10 cellular contexts compared by ENCODE assay signal in genomic region chr3:151871639-151872468, GRCh38. TPM values are rescaled to one million over a fixed set of nuclear protein-coding genes. Genes with fewer than 3 reads are reported as not detected.
A peak's percentile ranks its signal among the peaks of the same experiment; 100 is the strongest.
DNase-seq lines count a peak whose midpoint lies in the region; ATAC-seq and TF ChIP-seq lines count a peak whose summit lies in the region.
"Had no signal": no experiment of that assay in that cellular context is flagged by ENCODE, and none has a peak within 500 bp of the region (broad histone marks: within the 10 kb centered on the region; RNA-seq: fewer than 3 reads in every experiment).

No MANE protein-coding gene starts in this region.

- CTCF ChIA-PET in WTC11 (lab: Charles Lee): no interaction called here

- peak overlapping the region; percentile 83 for H3K27ac Mint-ChIP-seq in WTC11

- H3K4me3 ChIP-seq in mesodermal cell (ENCODE audit: extremely low read depth, insufficient read depth, low read length, poor library complexity, severe bottlenecking): no peak overlapping the region

- no peaks in the 10 kb centered on the region for H3K9me3 Mint-ChIP-seq in WTC11

- H3K9me3 ChIP-seq in mesodermal cell (ENCODE audit: control insufficient read depth, low read length): no peaks in the 10 kb centered on the region

- peaks cover 11% of the 10 kb centered on the region for H3K4me1 Mint-ChIP-seq in WTC11

- no peaks in the 10 kb centered on the region for H3K36me3 ChIP-seq in mesodermal cell (ENCODE audit: control insufficient read depth, insufficient read depth, low read length)

- H3K4me3 Mint-ChIP-seq in WTC11: no peak overlapping the region

- peak; percentile 89 for DNase-seq in A172 (ENCODE audit: low spot score)
- DNase-seq in WTC11 (ENCODE audit: low spot score): no peak
- DNase-seq in SHP77 (lab: John Stamatoyannopoulos, UW): no peak
- no peak for DNase-seq in stimulated activated CD4-positive, alpha-beta T cell treated with anti-CD3 and anti-CD28 coated beads, Interleukin-2, amount 100 ng/mL, for 24 hours
- DNase-seq in SK-N-DZ (ENCODE audit: low spot score): no peak

- H3K4me1 ChIP-seq in mesodermal cell (ENCODE audit: control insufficient read depth, insufficient read depth, low read length, poor library complexity, severe bottlenecking): peaks cover 7% of the 10 kb centered on the region

- peak overlapping the region; percentile 65 for H3K27ac ChIP-seq in mesodermal cell (ENCODE audit: low read depth, low read length, severe bottlenecking)
- H3K27ac ChIP-seq: C4-2B had no signal

- POLR2A ChIA-PET in WTC11 (lab: Charles Lee): no interaction called here

- TF ChIP-seq CTCF in WTC11 (IDR thresholded peaks at IDR 0.05): no peak

- no peaks in the 10 kb centered on the region for H3K27me3 Mint-ChIP-seq in WTC11 (ENCODE audit: low read depth)

- no peaks in the 10 kb centered on the region for H3K36me3 Mint-ChIP-seq in WTC11

- 90% methylated on average over 3 to 4 of the region's 8 CpGs for WGBS in mesodermal cell (ENCODE audit: insufficient coverage in 2 of 2), 2 experiments

- ATAC-seq in GM19351 (IDR thresholded peaks at IDR 0.05; ENCODE audit: unreplicated experiment) (peak; percentile 87), HG03159 (IDR thresholded peaks at IDR 0.05; ENCODE audit: unreplicated experiment) (peak; percentile 73), WTC11 (no peak)

TF ChIP-seq in WTC11, 78 proteins besides CTCF, POLR2A, EP300 and RAD21:
- TF ChIP-seq MYBL2 (CRISPR knock-in tag; IDR thresholded peaks at IDR 0.05): no peak
- TF ChIP-seq, protein P1, sequence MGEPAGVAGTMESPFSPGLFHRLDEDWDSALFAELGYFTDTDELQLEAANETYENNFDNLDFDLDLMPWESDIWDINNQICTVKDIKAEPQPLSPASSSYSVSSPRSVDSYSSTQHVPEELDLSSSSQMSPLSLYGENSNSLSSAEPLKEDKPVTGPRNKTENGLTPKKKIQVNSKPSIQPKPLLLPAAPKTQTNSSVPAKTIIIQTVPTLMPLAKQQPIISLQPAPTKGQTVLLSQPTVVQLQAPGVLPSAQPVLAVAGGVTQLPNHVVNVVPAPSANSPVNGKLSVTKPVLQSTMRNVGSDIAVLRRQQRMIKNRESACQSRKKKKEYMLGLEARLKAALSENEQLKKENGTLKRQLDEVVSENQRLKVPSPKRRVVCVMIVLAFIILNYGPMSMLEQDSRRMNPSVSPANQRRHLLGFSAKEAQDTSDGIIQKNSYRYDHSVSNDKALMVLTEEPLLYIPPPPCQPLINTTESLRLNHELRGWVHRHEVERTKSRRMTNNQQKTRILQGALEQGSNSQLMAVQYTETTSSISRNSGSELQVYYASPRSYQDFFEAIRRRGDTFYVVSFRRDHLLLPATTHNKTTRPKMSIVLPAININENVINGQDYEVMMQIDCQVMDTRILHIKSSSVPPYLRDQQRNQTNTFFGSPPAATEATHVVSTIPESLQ (CRISPR knock-in tag; IDR thresholded peaks at IDR 0.05): no peak
- no peak for TF ChIP-seq USF1 (CRISPR knock-in tag; IDR thresholded peaks at IDR 0.05)
- no peak for TF ChIP-seq CREM (CRISPR knock-in tag; IDR thresholded peaks at IDR 0.05)
- no peak for TF ChIP-seq ZNF121 (CRISPR knock-in tag; IDR thresholded peaks at IDR 0.05)
- TF ChIP-seq TEAD1 (CRISPR knock-in tag; IDR thresholded peaks at IDR 0.05): no peak
- no peak for TF ChIP-seq MLX (CRISPR knock-in tag; IDR thresholded peaks at IDR 0.05)
- no peak for TF ChIP-seq ZNF671 (CRISPR knock-in tag; IDR thresholded peaks at IDR 0.05)
- no peak for TF ChIP-seq FOXP4 (CRISPR knock-in tag; IDR thresholded peaks at IDR 0.05)
- TF ChIP-seq SMAD3 (CRISPR knock-in tag; IDR thresholded peaks at IDR 0.05; ENCODE audit: borderline replicate concordance): no peak

RNA-seq across cellular contexts. Expression of gene SUCNR1, which starts 1.6 kb away (rescaled TPM):
- total RNA-seq in A172 (2014; rRNA removed; shearing (Covaris generic)): 506 and 549 TPM in 2 replicates
- total RNA-seq in WTC11 (2021): not detected in 3 replicates
- 1.9 TPM for polyA plus RNA-seq in mesodermal cell (2013, experiment 1 of 2)
- polyA plus RNA-seq in mesodermal cell (2013, experiment 2 of 2): 1.7 TPM
- not detected in 2 replicates for polyA plus RNA-seq in SK-N-DZ (2014; cell fraction: cytosol; rRNA removed)
- polyA plus RNA-seq in SK-N-DZ (2014; cell fraction: nucleus; rRNA removed): not detected in 2 replicates

RNA-seq across cellular contexts. Expression of gene AADAC, which starts 57.9 kb away (rescaled TPM):
- total RNA-seq in A172 (2014; rRNA removed; shearing (Covaris generic)): 2.3 and 2.8 TPM in 2 replicates
- 0.11 to 0.32 TPM in 2 of 3 replicates, not detected in the other for total RNA-seq in WTC11 (2021)
- 0.18 TPM for polyA plus RNA-seq in mesodermal cell (2013, experiment 1 of 2)
- 0.20 TPM for polyA plus RNA-seq in mesodermal cell (2013, experiment 2 of 2)
- not detected in 2 replicates for polyA plus RNA-seq in SK-N-DZ (2014; cell fraction: cytosol; rRNA removed)
- not detected in 2 replicates for polyA plus RNA-seq in SK-N-DZ (2014; cell fraction: nucleus; rRNA removed)
- total RNA-seq: mononuclear cell had no signal

Comparison
In these comparisons a context has a peak if more than half of its experiments do, and no peak if none do; other contexts are left out.
1. RNA of gene SUCNR1, which starts 1.6 kb away (total RNA-seq): 506 to 549 TPM in A172; not detected in WTC11; every median in the first group is over 100 times any median in the second.